ENCODE assay signal across 12 cellular contexts in the genomic region with DNA sequence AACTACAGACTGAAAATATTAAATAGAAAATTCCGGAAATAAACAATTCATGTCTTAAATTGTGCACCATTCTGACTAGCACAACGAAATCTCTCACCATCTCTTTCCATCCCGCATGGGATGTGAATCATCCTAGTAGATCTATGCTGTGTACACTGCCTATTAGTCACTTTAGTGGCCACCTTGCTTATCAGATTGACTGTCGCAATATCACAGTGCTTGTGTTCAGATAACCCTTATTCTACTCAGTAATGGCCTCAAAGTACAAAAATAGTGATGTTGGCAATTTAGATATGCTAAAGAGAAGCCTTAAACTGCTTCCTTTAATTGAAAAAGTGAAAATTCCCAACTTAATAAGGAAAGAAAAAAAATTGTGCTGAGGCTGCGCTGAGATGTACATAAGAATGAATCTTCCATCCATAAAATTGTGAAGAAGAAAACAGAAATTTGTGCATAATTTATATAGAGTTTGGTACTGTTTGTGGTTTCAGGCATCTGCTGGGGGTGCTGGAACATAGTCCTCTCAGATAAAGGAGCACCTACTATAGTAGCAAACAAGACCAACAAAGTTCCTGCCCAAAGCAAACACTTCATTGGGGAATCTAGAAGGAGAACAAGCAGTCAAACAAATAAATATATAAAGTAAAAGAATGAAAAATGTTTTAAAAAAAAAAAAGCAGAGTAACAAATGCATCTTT. TPM values are rescaled to one million over a fixed set of nuclear protein-coding genes. Genes with fewer than 3 reads are reported as not detected.
A peak's percentile ranks its signal among the peaks of the same experiment; 100 is the strongest.
DNase-seq lines count a peak whose midpoint lies in the region; ATAC-seq, FAIRE-seq and TF ChIP-seq lines count a peak whose summit lies in the region.
"Had no signal": no experiment of that assay in that cellular context is flagged by ENCODE, and none has a peak within 500 bp of the region (broad histone marks: within the 10 kb centered on the region; RNA-seq: fewer than 3 reads in every experiment).

No MANE protein-coding gene starts in this region.

- H3K9me3 ChIP-seq in SK-N-SH (no peaks in the 10 kb centered on the region), ascending aorta (no peaks in the 10 kb centered on the region)
- H3K9me3 ChIP-seq: BLaER1 treated with 17β-estradiol and CSF1 and Interleukin-3, amounts not matched to agents 10 nM and 100 nM had no signal

- no peak overlapping the region for H3K4me3 ChIP-seq in SK-N-SH (ENCODE audit: low read depth in 2 of 2, low read length in 1 of 2)
- H3K4me3 ChIP-seq in fibroblast of mammary gland (ENCODE audit: control insufficient read depth, low read depth, low read length), result no peak overlapping the region
- no peak overlapping the region for H3K4me3 ChIP-seq in ascending aorta
- H3K4me3 ChIP-seq: BLaER1 treated with 17β-estradiol and CSF1 and Interleukin-3, amounts not matched to agents 10 nM and 100 nM had no signal

- intact Hi-C loops in ascending aorta (cut with DNase I), result no loop called here

- POLR2A ChIA-PET in SK-N-SH (lab: Yijun Ruan, JAX), result no interaction called here

- H3K4me1 Mint-ChIP-seq in stimulated activated effector memory CD8-positive, alpha-beta T cell treated with anti-CD3 and anti-CD28 coated beads, Interleukin-12 subunit alpha, Interleukin-12 subunit beta, amount 100 ng/mL, for 72 hours, result peaks cover 13% of the 10 kb centered on the region
- H3K4me1 Mint-ChIP-seq: neural crest cell had no signal

- CTCF ChIA-PET in SK-N-SH (lab: Yijun Ruan, JAX), result interaction anchor here (0.7 kb wide), 1 partner anchor 12 kb away, joined by 3 read pairs; a partner anchor contains a TSS

- no peak for TF ChIP-seq RAD21 in SK-N-SH (IDR thresholded peaks at IDR 0.05; ENCODE audit: low read length)

- peak; percentile 100 for ATAC-seq in stimulated activated effector memory CD8-positive, alpha-beta T cell treated with anti-CD3 and anti-CD28 coated beads, Interleukin-12 subunit alpha, Interleukin-12 subunit beta, amount 100 ng/mL, for 72 hours

- no peak for TF ChIP-seq EP300 in SK-N-SH (IDR thresholded peaks at IDR 0.05; ENCODE audit: borderline replicate concordance in 1 of 2, low read depth in 1 of 2, low read length in 1 of 2)

- WGBS in SK-N-SH (ENCODE audit: low lambda C conversion rate), result 46% methylated on average over 5 of the region's 5 CpGs

- H3K36me3 ChIP-seq in SK-N-SH (replicated peaks in 1 of 2; ENCODE audit: control insufficient read depth in 1 of 2, insufficient read depth in 2 of 2, low read length in 1 of 2) (peaks cover 74 to 89% of the 10 kb centered on the region in 2 experiments), ascending aorta (peaks cover 76 to 82% of the 10 kb centered on the region in 2 donors)

- no peak overlapping the region for H2AFZ ChIP-seq in SK-N-SH (ENCODE audit: low read depth)

- TF ChIP-seq CTCF in SK-N-SH (IDR thresholded peaks at IDR 0.05) (no peak), fibroblast of mammary gland (conservative IDR thresholded peaks at IDR 0.05; ENCODE audit: control insufficient read depth, insufficient read depth, low read depth, low read length) (no peak), ascending aorta (IDR thresholded peaks at IDR 0.05) (no peak)

- H3K4me1 ChIP-seq in SK-N-SH (ENCODE audit: control insufficient read depth in 1 of 2, insufficient read depth in 2 of 2, low read depth in 1 of 2, low read length in 1 of 2), result peaks cover 0 to 14% of the 10 kb centered on the region in 2 experiments; a peak in 1 of 4 replicates
- no peaks in the 10 kb centered on the region for H3K4me1 ChIP-seq in ascending aorta

- H3K27me3 ChIP-seq in SK-N-SH (ENCODE audit: insufficient read depth) (no peaks in the 10 kb centered on the region), ascending aorta (no peaks in the 10 kb centered on the region)
- H3K27me3 ChIP-seq: BLaER1 treated with 17β-estradiol and CSF1 and Interleukin-3, amounts not matched to agents 10 nM and 100 nM had no signal

- H3K27ac Mint-ChIP-seq in stimulated activated effector memory CD8-positive, alpha-beta T cell treated with anti-CD3 and anti-CD28 coated beads, Interleukin-12 subunit alpha, Interleukin-12 subunit beta, amount 100 ng/mL, for 72 hours, result peak overlapping the region; percentile 84

- no peak for FAIRE-seq in GM12892 (lab: Jason Lieb, UNC)

- H3K27ac ChIP-seq in SK-N-SH (ENCODE audit: low read depth in 2 of 2, low read length in 1 of 2) (peak overlapping the region in 1 of 2 experiments; percentile 31; a peak in 2 of 4 replicates), ascending aorta (no peak overlapping the region)

- no peak overlapping the region for H3K4me3 Mint-ChIP-seq in stimulated activated effector memory CD8-positive, alpha-beta T cell treated with anti-CD3 and anti-CD28 coated beads, Interleukin-12 subunit alpha, Interleukin-12 subunit beta, amount 100 ng/mL, for 72 hours
- H3K4me3 Mint-ChIP-seq: neural crest cell had no signal

- H3K79me2 ChIP-seq in SK-N-SH (ENCODE audit: insufficient read depth), result peaks cover 63% of the 10 kb centered on the region

- peaks cover 100% of the 10 kb centered on the region for H3K36me3 Mint-ChIP-seq in stimulated activated effector memory CD8-positive, alpha-beta T cell treated with anti-CD3 and anti-CD28 coated beads, Interleukin-12 subunit alpha, Interleukin-12 subunit beta, amount 100 ng/mL, for 72 hours

- H3K4me2 ChIP-seq in SK-N-SH, result no peak overlapping the region

- H4K20me1 ChIP-seq in SK-N-SH (ENCODE audit: insufficient read depth), result 0 out of 2 replicates have a peak, but pooled peaks cover 18% of the 10 kb centered on the region

- no peaks in the 10 kb centered on the region for H3K9me2 ChIP-seq in SK-N-SH

- H3F3A ChIP-seq in SK-N-SH (replicated peaks; ENCODE audit: insufficient read depth), result peaks cover 14% of the 10 kb centered on the region

- TF ChIP-seq POLR2A in GM12892 (IDR thresholded peaks at IDR 0.05; ENCODE audit: low read depth, low read length), result no peak

- no peaks in the 10 kb centered on the region for H3K9me3 Mint-ChIP-seq in stimulated activated effector memory CD8-positive, alpha-beta T cell treated with anti-CD3 and anti-CD28 coated beads, Interleukin-12 subunit alpha, Interleukin-12 subunit beta, amount 100 ng/mL, for 72 hours
- H3K9me3 Mint-ChIP-seq: neural crest cell had no signal

- H3K9ac ChIP-seq in SK-N-SH, result no peak overlapping the region
- H3K9ac ChIP-seq: BLaER1 treated with 17β-estradiol and CSF1 and Interleukin-3, amounts not matched to agents 10 nM and 100 nM had no signal

- DNase-seq in stimulated activated CD4-positive, alpha-beta T cell treated with anti-CD3 and anti-CD28 coated beads, Interleukin-15, amount 100 ng/mL, for 24 hours, result peak; percentile 23
- DNase-seq in stimulated activated CD4-positive, alpha-beta T cell treated with anti-CD3 and anti-CD28 coated beads, Interleukin-4, amount 100 ng/mL, for 1 hour, result no peak
- DNase-seq in SK-N-SH, result no peak
- DNase-seq in fibroblast of mammary gland (ENCODE audit: low read depth), result peak; percentile 56
- no peak for DNase-seq in stimulated activated effector memory CD8-positive, alpha-beta T cell treated with anti-CD3 and anti-CD28 coated beads, Interleukin-12 subunit alpha, Interleukin-12 subunit beta, amount 100 ng/mL, for 72 hours (ENCODE audit: low spot score in 2 of 2)
- DNase-seq in GM12892 (ENCODE audit: insufficient read length), result no peak
- DNase-seq in ascending aorta (ENCODE audit: low spot score in 2 of 2), result no peak
- no peak for DNase-seq in NCI-H2107 (lab: John Stamatoyannopoulos, UW)
- DNase-seq: NCI-H2029 had no signal

TF ChIP-seq in SK-N-SH, 30 proteins besides CTCF, POLR2A, EP300 and RAD21 (continues in another document):
- no peak for TF ChIP-seq RFX5 (IDR thresholded peaks at IDR 0.05; ENCODE audit: low read length)
- TF ChIP-seq SIN3A (IDR thresholded peaks at IDR 0.05; ENCODE audit: borderline replicate concordance, low read depth, low read length), result no peak
- TF ChIP-seq, protein P1, sequence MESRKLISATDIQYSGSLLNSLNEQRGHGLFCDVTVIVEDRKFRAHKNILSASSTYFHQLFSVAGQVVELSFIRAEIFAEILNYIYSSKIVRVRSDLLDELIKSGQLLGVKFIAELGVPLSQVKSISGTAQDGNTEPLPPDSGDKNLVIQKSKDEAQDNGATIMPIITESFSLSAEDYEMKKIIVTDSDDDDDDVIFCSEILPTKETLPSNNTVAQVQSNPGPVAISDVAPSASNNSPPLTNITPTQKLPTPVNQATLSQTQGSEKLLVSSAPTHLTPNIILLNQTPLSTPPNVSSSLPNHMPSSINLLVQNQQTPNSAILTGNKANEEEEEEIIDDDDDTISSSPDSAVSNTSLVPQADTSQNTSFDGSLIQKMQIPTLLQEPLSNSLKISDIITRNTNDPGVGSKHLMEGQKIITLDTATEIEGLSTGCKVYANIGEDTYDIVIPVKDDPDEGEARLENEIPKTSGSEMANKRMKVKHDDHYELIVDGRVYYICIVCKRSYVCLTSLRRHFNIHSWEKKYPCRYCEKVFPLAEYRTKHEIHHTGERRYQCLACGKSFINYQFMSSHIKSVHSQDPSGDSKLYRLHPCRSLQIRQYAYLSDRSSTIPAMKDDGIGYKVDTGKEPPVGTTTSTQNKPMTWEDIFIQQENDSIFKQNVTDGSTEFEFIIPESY (IDR thresholded peaks at IDR 0.05; ENCODE audit: borderline replicate concordance, low read depth), result no peak
- TF ChIP-seq, protein P2, sequence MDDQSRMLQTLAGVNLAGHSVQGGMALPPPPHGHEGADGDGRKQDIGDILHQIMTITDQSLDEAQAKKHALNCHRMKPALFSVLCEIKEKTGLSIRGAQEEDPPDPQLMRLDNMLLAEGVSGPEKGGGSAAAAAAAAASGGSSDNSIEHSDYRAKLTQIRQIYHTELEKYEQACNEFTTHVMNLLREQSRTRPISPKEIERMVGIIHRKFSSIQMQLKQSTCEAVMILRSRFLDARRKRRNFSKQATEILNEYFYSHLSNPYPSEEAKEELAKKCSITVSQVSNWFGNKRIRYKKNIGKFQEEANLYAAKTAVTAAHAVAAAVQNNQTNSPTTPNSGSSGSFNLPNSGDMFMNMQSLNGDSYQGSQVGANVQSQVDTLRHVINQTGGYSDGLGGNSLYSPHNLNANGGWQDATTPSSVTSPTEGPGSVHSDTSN (IDR thresholded peaks at IDR 0.05), result 0 out of 2 replicates have a peak, but pooled peaks have one; percentile 24
- no peak for TF ChIP-seq FOXM1 (IDR thresholded peaks at IDR 0.05; ENCODE audit: low read depth)
- no peak for TF ChIP-seq EZH2phosphoT487 (IDR thresholded peaks at IDR 0.05; ENCODE audit: borderline replicate concordance, low read depth)

RNA-seq across cellular contexts. Expression of a gene that starts 12.0 kb away (rescaled TPM):
- polyA plus RNA-seq in SK-N-SH (2012; rRNA removed), result 92.3 and 124 TPM in 2 replicates
- 92.4 and 102 TPM in 2 replicates for polyA plus RNA-seq in SK-N-SH (2012; cell fraction: cytosol; rRNA removed)
- polyA plus RNA-seq in SK-N-SH (2012; cell fraction: nucleus; rRNA removed), result 58.4 and 118 TPM in 2 replicates
- 67.6 TPM for polyA plus RNA-seq in GM12892 (2012; ENCODE audit: missing spikeins)
- total RNA-seq in ascending aorta, result 97.4 TPM

RNA-seq across cellular contexts. Expression of a gene that starts 31.4 kb away (rescaled TPM):
- polyA plus RNA-seq in SK-N-SH (2012; rRNA removed), result 0.32 and 0.35 TPM in 2 replicates
- polyA plus RNA-seq in SK-N-SH (2012; cell fraction: cytosol; rRNA removed), result 0.35 and 0.52 TPM in 2 replicates
- 0.31 and 0.59 TPM in 2 replicates for polyA plus RNA-seq in SK-N-SH (2012; cell fraction: nucleus; rRNA removed)
- polyA plus RNA-seq in GM12892 (2012; ENCODE audit: missing spikeins), result 0.36 TPM
- total RNA-seq in ascending aorta, result 20.5 TPM
- total RNA-seq: OCI-LY7 had no signal

RNA-seq across cellular contexts. Expression of a gene that starts 56.2 kb away (rescaled TPM):
- 0.25 and 0.41 TPM in 2 replicates for polyA plus RNA-seq in SK-N-SH (2012; rRNA removed)
- 0.35 and 0.46 TPM in 2 replicates for polyA plus RNA-seq in SK-N-SH (2012; cell fraction: cytosol; rRNA removed)
- polyA plus RNA-seq in SK-N-SH (2012; cell fraction: nucleus; rRNA removed), result 0.02 and 0.17 TPM in 2 replicates
- 0.40 TPM for polyA plus RNA-seq in GM12892 (2012; ENCODE audit: missing spikeins)
- total RNA-seq in ascending aorta, result 0.75 TPM
- total RNA-seq: neural crest cell, OCI-LY7 had no signal

Comparison
In these comparisons a context has a peak if more than half of its experiments do, and no peak if none do; other contexts are left out.
1. DNase-seq: peak in stimulated activated CD4-positive, alpha-beta T cell treated with anti-CD3 and anti-CD28 coated beads, Interleukin-15, amount 100 ng/mL, for 24 hours (single experiment) and fibroblast of mammary gland (single experiment); none in stimulated activated CD4-positive, alpha-beta T cell treated with anti-CD3 and anti-CD28 coated beads, Interleukin-4, amount 100 ng/mL, for 1 hour (single experiment), SK-N-SH (single experiment), stimulated activated effector memory CD8-positive, alpha-beta T cell treated with anti-CD3 and anti-CD28 coated beads, Interleukin-12 subunit alpha, Interleukin-12 subunit beta, amount 100 ng/mL, for 72 hours (0 of 2), GM12892 (single experiment), ascending aorta (0 of 2) and NCI-H2107 (single experiment).